Comparison of ENCODE assay signal across 19 cellular contexts in the genomic region with DNA sequence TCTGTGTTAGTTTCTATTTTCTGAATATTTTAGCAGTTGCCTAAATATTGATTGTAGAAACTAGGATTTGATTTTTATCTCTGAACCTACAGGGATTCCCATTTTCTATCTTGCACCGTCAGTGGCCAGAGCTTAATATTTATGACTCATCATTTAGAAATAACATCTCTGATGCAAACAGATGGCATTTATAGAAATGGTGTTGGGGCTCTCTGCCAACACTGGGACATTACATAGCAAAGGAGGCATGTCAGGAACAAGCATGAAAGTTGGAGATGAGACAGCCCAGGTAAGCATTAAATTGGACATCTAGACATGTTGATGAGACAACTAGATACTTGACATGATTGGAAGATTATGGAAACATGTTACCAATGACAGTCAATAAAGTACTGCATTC.
"Had no signal": no experiment of that assay in that cellular context is flagged by ENCODE, and none has a peak within 500 bp of the region (broad histone marks: within the 10 kb centered on the region; RNA-seq: fewer than 3 reads in every experiment).

No MANE protein-coding gene starts in this region.

- H3K27ac ChIP-seq: adrenal gland, coronary artery, neutrophil, thoracic aorta had no signal

- H3K4me3 ChIP-seq: adrenal gland, coronary artery, lung, thoracic aorta had no signal

- H3K27me3 ChIP-seq: adrenal gland, neutrophil had no signal

- H3K36me3 Mint-ChIP-seq: naive B cell; stimulated activated effector memory CD8-positive, alpha-beta T cell treated with anti-CD3 and anti-CD28 coated beads, Interleukin-12 subunit alpha, Interleukin-12 subunit beta, amount 100 ng/mL, for 72 hours had no signal

- ATAC-seq: activated CD4-positive, alpha-beta T cell treated with anti-CD3 and anti-CD28 coated beads for 36 hours; left colon; stimulated activated effector memory CD8-positive, alpha-beta T cell treated with anti-CD3 and anti-CD28 coated beads, Interleukin-12 subunit alpha, Interleukin-12 subunit beta, amount 100 ng/mL, for 72 hours had no signal

- H3K36me3 ChIP-seq: adrenal gland, neutrophil, thoracic aorta had no signal

- H3K27ac Mint-ChIP-seq: activated CD4-positive, alpha-beta memory T cell treated with anti-CD3 and anti-CD28 coated beads, Interleukin-2, amount 10 ng/mL, durations not matched to agents 7 days and 5 days; activated CD4-positive, alpha-beta T cell treated with anti-CD3 and anti-CD28 coated beads for 36 hours; activated T-cell treated with anti-CD3 and anti-CD28 coated beads, Interleukin-2, amount 50 U/mL, for 24 hours; naive B cell; stimulated activated effector memory CD8-positive, alpha-beta T cell treated with anti-CD3 and anti-CD28 coated beads, Interleukin-12 subunit alpha, Interleukin-12 subunit beta, amount 100 ng/mL, for 72 hours had no signal

- H3K4me3 Mint-ChIP-seq: activated CD4-positive, alpha-beta memory T cell treated with anti-CD3 and anti-CD28 coated beads, Interleukin-2, amount 10 ng/mL, durations not matched to agents 7 days and 5 days; activated CD4-positive, alpha-beta T cell treated with anti-CD3 and anti-CD28 coated beads for 36 hours; activated T-cell treated with anti-CD3 and anti-CD28 coated beads, Interleukin-2, amount 50 U/mL, for 24 hours; naive B cell; stimulated activated effector memory CD8-positive, alpha-beta T cell treated with anti-CD3 and anti-CD28 coated beads, Interleukin-12 subunit alpha, Interleukin-12 subunit beta, amount 100 ng/mL, for 72 hours had no signal

- H3K27me3 Mint-ChIP-seq: activated CD4-positive, alpha-beta memory T cell treated with anti-CD3 and anti-CD28 coated beads, Interleukin-2, amount 10 ng/mL, durations not matched to agents 7 days and 5 days; activated CD4-positive, alpha-beta T cell treated with anti-CD3 and anti-CD28 coated beads for 36 hours; activated T-cell treated with anti-CD3 and anti-CD28 coated beads, Interleukin-2, amount 50 U/mL, for 24 hours; naive B cell had no signal

- DNase-seq: activated CD4-positive, alpha-beta memory T cell treated with anti-CD3 and anti-CD28 coated beads, Interleukin-2, amount 10 ng/mL, durations not matched to agents 7 days and 5 days; activated CD4-positive, alpha-beta T cell treated with anti-CD3 and anti-CD28 coated beads for 36 hours; activated naive CD4-positive, alpha-beta T cell treated with anti-CD3 and anti-CD28 coated beads, Interleukin-2, amount 50 U/mL, for 16 hours; activated T-cell treated with anti-CD3 and anti-CD28 coated beads, Interleukin-2, amount 50 U/mL, for 24 hours; adrenal gland; caudate nucleus; effector CD4-positive, alpha-beta T cell; head of caudate nucleus; left colon; midbrain; naive B cell; posterior cingulate gyrus; retina; T-helper 2 cell had no signal

- H3K4me1 ChIP-seq: adrenal gland had no signal

- H3K9me3 ChIP-seq: adrenal gland had no signal

- H3K4me1 Mint-ChIP-seq: activated CD4-positive, alpha-beta memory T cell treated with anti-CD3 and anti-CD28 coated beads, Interleukin-2, amount 10 ng/mL, durations not matched to agents 7 days and 5 days; activated CD4-positive, alpha-beta T cell treated with anti-CD3 and anti-CD28 coated beads for 36 hours; naive B cell; stimulated activated effector memory CD8-positive, alpha-beta T cell treated with anti-CD3 and anti-CD28 coated beads, Interleukin-12 subunit alpha, Interleukin-12 subunit beta, amount 100 ng/mL, for 72 hours had no signal
